ENCODE assay signal across 18 cellular contexts in the genomic region with DNA sequence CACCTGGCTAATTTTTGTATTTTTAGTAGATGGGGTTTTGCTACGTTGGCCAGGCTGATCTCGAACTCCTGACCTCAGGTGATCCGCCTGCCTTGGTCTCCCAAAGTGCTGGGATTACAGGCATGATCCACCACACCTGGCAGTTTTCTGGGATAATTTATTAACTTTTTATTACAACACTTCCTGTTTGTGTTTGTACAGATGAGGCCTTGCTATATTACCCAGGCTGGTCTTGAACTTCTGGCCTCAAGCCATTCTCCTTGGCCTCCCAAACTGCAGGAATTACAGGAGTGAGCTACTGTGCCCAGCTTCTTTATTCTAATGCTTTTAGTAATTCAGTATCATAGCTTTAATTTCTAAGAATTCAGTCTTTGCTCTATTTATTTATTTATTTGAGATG. TPM values are rescaled to one million over a fixed set of nuclear protein-coding genes. Genes with fewer than 3 reads are reported as not detected.
DNase-seq lines count a peak whose midpoint lies in the region; ATAC-seq and TF ChIP-seq lines count a peak whose summit lies in the region.
"Had no signal": no experiment of that assay in that cellular context is flagged by ENCODE, and none has a peak within 500 bp of the region (broad histone marks: within the 10 kb centered on the region; RNA-seq: fewer than 3 reads in every experiment).

No MANE protein-coding gene starts in this region.

- no peak overlapping the region for H3K9ac ChIP-seq in liver (ENCODE audit: low read depth in 1 of 2, low read length in 2 of 2)
- H3K9ac ChIP-seq: BLaER1 treated with 17β-estradiol and CSF1 and Interleukin-3, amounts not matched to agents 10 nM and 100 nM had no signal

- ATAC-seq in left lobe of liver (peak; percentile 48), HG02852 (IDR thresholded peaks at IDR 0.05; ENCODE audit: unreplicated experiment) (no peak)
- ATAC-seq in stimulated activated naive B cell treated with anti-CD40 and anti-IgM and Interleukin-4, amounts not matched to agents 10 μg/mL and 1 μg/mL and 100 μg/mL, for 72 hours (replicated peaks) = no peak
- ATAC-seq: CD8-positive, alpha-beta T cell; GM12878 had no signal

- DNase-seq in left lobe of liver (ENCODE audit: low spot score) = no peak
- DNase-seq in stimulated activated naive B cell treated with anti-CD40 and anti-IgM and Interleukin-4, amounts not matched to agents 10 μg/mL and 1 μg/mL and 100 μg/mL, for 72 hours = no peak
- no peak for DNase-seq in A673 (ENCODE audit: low spot score)
- no peak for DNase-seq in activated CD4-positive, alpha-beta memory T cell treated with anti-CD3 and anti-CD28 coated beads for 36 hours
- DNase-seq: 8988T; AML-193; Caco-2; Calu3; CD4-positive, alpha-beta T cell; CD8-positive, alpha-beta T cell; DMS79 treated with DMSO at 0.1 percent for 48 hours had no signal

- POLR2A ChIA-PET in A673 (lab: Charles Lee; ENCODE audit: low non-redundant PET) = no interaction called here
- POLR2A ChIA-PET in activated CD4-positive, alpha-beta memory T cell treated with anti-CD3 and anti-CD28 coated beads for 36 hours (lab: Charles Lee) = no interaction called here

- 56% methylated on average over 3 of the region's 3 CpGs for WGBS in liver

- no peaks in the 10 kb centered on the region for H3K27me3 Mint-ChIP-seq in stimulated activated naive B cell treated with anti-CD40 and anti-IgM and Interleukin-4, amounts not matched to agents 10 μg/mL and 1 μg/mL and 100 μg/mL, for 72 hours
- no peaks in the 10 kb centered on the region for H3K27me3 Mint-ChIP-seq in activated CD4-positive, alpha-beta memory T cell treated with anti-CD3 and anti-CD28 coated beads for 36 hours
- H3K27me3 Mint-ChIP-seq: B cell; CD4-positive, alpha-beta T cell had no signal

- H3K27me3 ChIP-seq in liver (ENCODE audit: control insufficient read depth in 4 of 4, insufficient read depth in 4 of 4, low read length in 3 of 4) (no peaks in the 10 kb centered on the region), A673 (replicated peaks; ENCODE audit: insufficient read depth, low read depth, low read length, poor library complexity) (no peaks in the 10 kb centered on the region)
- H3K27me3 ChIP-seq: BLaER1 treated with 17β-estradiol and CSF1 and Interleukin-3, amounts not matched to agents 10 nM and 100 nM had no signal

- H3K4me3 Mint-ChIP-seq in stimulated activated naive B cell treated with anti-CD40 and anti-IgM and Interleukin-4, amounts not matched to agents 10 μg/mL and 1 μg/mL and 100 μg/mL, for 72 hours = no peak overlapping the region
- no peak overlapping the region for H3K4me3 Mint-ChIP-seq in activated CD4-positive, alpha-beta memory T cell treated with anti-CD3 and anti-CD28 coated beads for 36 hours
- H3K4me3 Mint-ChIP-seq: B cell; CD4-positive, alpha-beta T cell; CD8-positive, alpha-beta T cell had no signal

- H3K4me1 ChIP-seq in liver (ENCODE audit: control insufficient read depth in 4 of 4, insufficient read depth in 4 of 4, low read length in 3 of 4) = peaks cover 0 to 2% (median 0%) of the 10 kb centered on the region in 4 donors
- H3K4me1 ChIP-seq in A673 (ENCODE audit: insufficient read depth, low read length, poor library complexity, severe bottlenecking) = no peaks in the 10 kb centered on the region

- H3K9me3 ChIP-seq in liver (ENCODE audit: control insufficient read depth in 4 of 4, low read length in 3 of 4) (no peaks in the 10 kb centered on the region), A673 (ENCODE audit: low read depth, low read length, poor library complexity, severe bottlenecking) (no peaks in the 10 kb centered on the region)
- H3K9me3 ChIP-seq: BLaER1 treated with 17β-estradiol and CSF1 and Interleukin-3, amounts not matched to agents 10 nM and 100 nM; Caco-2 had no signal

- peaks cover 4 to 7% of the 10 kb centered on the region in 2 donors for H3K9me3 Mint-ChIP-seq in stimulated activated naive B cell treated with anti-CD40 and anti-IgM and Interleukin-4, amounts not matched to agents 10 μg/mL and 1 μg/mL and 100 μg/mL, for 72 hours
- H3K9me3 Mint-ChIP-seq in activated CD4-positive, alpha-beta memory T cell treated with anti-CD3 and anti-CD28 coated beads for 36 hours = no peaks in the 10 kb centered on the region
- H3K9me3 Mint-ChIP-seq: CD4-positive, alpha-beta T cell; CD8-positive, alpha-beta T cell had no signal

- CTCF ChIA-PET in A673 (lab: Charles Lee) = no interaction called here
- CTCF ChIA-PET in activated CD4-positive, alpha-beta memory T cell treated with anti-CD3 and anti-CD28 coated beads for 36 hours (lab: Charles Lee) = no interaction called here

- peaks cover 3% of the 10 kb centered on the region in 2 donors for H3K36me3 Mint-ChIP-seq in stimulated activated naive B cell treated with anti-CD40 and anti-IgM and Interleukin-4, amounts not matched to agents 10 μg/mL and 1 μg/mL and 100 μg/mL, for 72 hours
- H3K36me3 Mint-ChIP-seq in activated CD4-positive, alpha-beta memory T cell treated with anti-CD3 and anti-CD28 coated beads for 36 hours = no peaks in the 10 kb centered on the region
- H3K36me3 Mint-ChIP-seq: CD8-positive, alpha-beta T cell had no signal

- TF ChIP-seq RAD21 in liver (IDR thresholded peaks at IDR 0.05) = no peak

- intact Hi-C loops in A673 (cut with micrococcal nuclease; ENCODE audit: unreplicated experiment) = no loop called here
- intact Hi-C loops in activated CD4-positive, alpha-beta memory T cell treated with anti-CD3 and anti-CD28 coated beads for 36 hours (cut with micrococcal nuclease) = no loop called here

- H3K27ac Mint-ChIP-seq in stimulated activated naive B cell treated with anti-CD40 and anti-IgM and Interleukin-4, amounts not matched to agents 10 μg/mL and 1 μg/mL and 100 μg/mL, for 72 hours = peak overlapping the region; percentile 31
- no peak overlapping the region for H3K27ac Mint-ChIP-seq in activated CD4-positive, alpha-beta memory T cell treated with anti-CD3 and anti-CD28 coated beads for 36 hours
- H3K27ac Mint-ChIP-seq: B cell; CD4-positive, alpha-beta T cell; CD8-positive, alpha-beta T cell had no signal

- no peak overlapping the region for H3K4me3 ChIP-seq in liver (ENCODE audit: low read depth in 1 of 3, low read length in 3 of 3)
- no peak overlapping the region for H3K4me3 ChIP-seq in A673 (ENCODE audit: low read depth, low read length, poor library complexity, severe bottlenecking)
- H3K4me3 ChIP-seq: BLaER1 treated with 17β-estradiol and CSF1 and Interleukin-3, amounts not matched to agents 10 nM and 100 nM; GM12878 had no signal

- H3K36me3 ChIP-seq in liver (ENCODE audit: control insufficient read depth in 4 of 4, insufficient read depth in 3 of 4, low read depth in 1 of 4, low read length in 3 of 4) (no peaks in the 10 kb centered on the region), A673 (ENCODE audit: insufficient read depth, low read length, poor library complexity, severe bottlenecking) (no peaks in the 10 kb centered on the region)
- H3K36me3 ChIP-seq: BLaER1 treated with 17β-estradiol and CSF1 and Interleukin-3, amounts not matched to agents 10 nM and 100 nM had no signal

- peaks cover 31 to 52% of the 10 kb centered on the region in 2 donors for H3K4me1 Mint-ChIP-seq in stimulated activated naive B cell treated with anti-CD40 and anti-IgM and Interleukin-4, amounts not matched to agents 10 μg/mL and 1 μg/mL and 100 μg/mL, for 72 hours
- peaks cover 21% of the 10 kb centered on the region for H3K4me1 Mint-ChIP-seq in activated CD4-positive, alpha-beta memory T cell treated with anti-CD3 and anti-CD28 coated beads for 36 hours (ENCODE audit: low read depth)

- TF ChIP-seq CTCF in liver (IDR thresholded peaks at IDR 0.05; ENCODE audit: low read depth, low read length, missing input control) (no peak), A673 (conservative IDR thresholded peaks at IDR 0.05; ENCODE audit: low read depth, low read length) (no peak)

- no TSS peak for BruUV-seq in A673 (replicated peaks; lab: Mats Ljungman, UMichigan)

- H3K27ac ChIP-seq in liver (ENCODE audit: low read depth in 1 of 2, low read length in 2 of 2) = no peak overlapping the region
- no peak overlapping the region for H3K27ac ChIP-seq in A673 (ENCODE audit: low read depth, low read length, poor library complexity, severe bottlenecking)
- H3K27ac ChIP-seq: C4-2B had no signal

TF ChIP-seq in liver, 16 proteins besides CTCF, POLR2A, EP300 and RAD21:
- TF ChIP-seq FOXA1 (IDR thresholded peaks at IDR 0.05) (no peak), EGR1 (IDR thresholded peaks at IDR 0.05; ENCODE audit: low read depth in 2 of 2) (no peak), SP1 (IDR thresholded peaks at IDR 0.05) (peak; percentile 11), YY1 (IDR thresholded peaks at IDR 0.05) (no peak)

RNA-seq across cellular contexts. Expression of gene SPN, which starts 16.1 kb away (rescaled TPM):
- total RNA-seq in left lobe of liver = 1.3 TPM
- 10 to 100 TPM in 1 of 2 donors, under 1 TPM in 1; 0.92 to 31.2 TPM for total RNA-seq in liver
- under 1 TPM; 0.85 to 0.90 TPM for polyA plus RNA-seq in liver
- not detected in 2 replicates for total RNA-seq in A673 (2021)
- 100 to 1,000 TPM; 109 to 114 TPM for total RNA-seq in activated CD4-positive, alpha-beta memory T cell treated with anti-CD3 and anti-CD28 coated beads for 36 hours
- total RNA-seq: Caco-2, Calu3 had no signal
- polyA plus RNA-seq: BJ had no signal

RNA-seq across cellular contexts. Expression of gene QPRT, which starts 32.0 kb away (rescaled TPM):
- total RNA-seq in left lobe of liver = 143 TPM
- total RNA-seq in liver = 10 to 100 TPM; 79.4 to 81.7 TPM
- polyA plus RNA-seq in liver = 100 to 1,000 TPM; 119 to 143 TPM
- 31.1 and 48.3 TPM in 2 replicates for total RNA-seq in A673 (2021)
- total RNA-seq in activated CD4-positive, alpha-beta memory T cell treated with anti-CD3 and anti-CD28 coated beads for 36 hours = 1 to 10 TPM; 8.7 to 9.7 TPM
